Comparison of ENCODE assay signal across 10 cellular contexts in genomic region chr6:135008072-135008940, GRCh38. TPM values are rescaled to one million over a fixed set of nuclear protein-coding genes. Genes with fewer than 3 reads are reported as not detected.
DNase-seq lines count a peak whose midpoint lies in the region; ATAC-seq, FAIRE-seq and TF ChIP-seq lines count a peak whose summit lies in the region.
"Had no signal": no experiment of that assay in that cellular context is flagged by ENCODE, and none has a peak within 500 bp of the region (broad histone marks: within the 10 kb centered on the region; RNA-seq: fewer than 3 reads in every experiment).

No MANE protein-coding gene starts in this region.

- H3K9me3 ChIP-seq in K562 (replicated peaks; ENCODE audit: control insufficient read depth, insufficient read depth, low read depth, low read length), result no peaks in the 10 kb centered on the region

- POLR2A ChIA-PET in K562 (lab: Yijun Ruan, JAX), result interaction anchor here (0.9 to 1.9 kb wide), 3 partner anchors 10 to 175 kb away, joined by 3 to 6 read pairs (median 6); no protein-coding TSS in a partner anchor

- FAIRE-seq in K562 (lab: Jason Lieb, UNC), result no peak

- no peak overlapping the region for H3K9ac ChIP-seq in K562 (ENCODE audit: insufficient read depth in 1 of 2, low read depth in 2 of 2, low read length in 2 of 2)

- H3K27ac ChIP-seq in K562 (ENCODE audit: extremely low read depth, low read depth, low read length), result peak overlapping the region; percentile 19; the same call in 1 of the 3 replicates

- H2AFZ ChIP-seq in K562 (ENCODE audit: low read depth, low read length), result no peak overlapping the region

- H4K20me1 ChIP-seq in K562 (replicated peaks; ENCODE audit: control insufficient read depth, insufficient read depth, low read length), result no peaks in the 10 kb centered on the region

- no peak for TF ChIP-seq EP300 in K562 (IDR thresholded peaks at IDR 0.05; ENCODE audit: low read length)

- TF ChIP-seq CTCF in K562 (IDR thresholded peaks at IDR 0.05 in 2 of 3, conservative IDR thresholded peaks at IDR 0.05 in 1 of 3; ENCODE audit: insufficient read depth in 2 of 3, low read depth in 1 of 3, low read length in 3 of 3), result no peak

- CTCF ChIA-PET in K562 (lab: Yijun Ruan, JAX; ENCODE audit: low intra/inter-chr PET ratio), result no interaction called here

- H3K79me2 ChIP-seq in K562 (ENCODE audit: control insufficient read depth, insufficient read depth, low read length), result peaks cover 49% of the 10 kb centered on the region

- H3K36me3 ChIP-seq in K562 (ENCODE audit: control insufficient read depth, insufficient read depth, low read length), result peaks cover 32% of the 10 kb centered on the region; the same call in 2 of the 3 replicates

- DNase-seq in K562 (ENCODE audit: extremely low read depth in 1 of 4, low spot score in 3 of 4) (no peak), T1000 (lab: John Stamatoyannopoulos, UW) (no peak), erythroblast (lab: John Stamatoyannopoulos, UW) (no peak), cerebellum (ENCODE audit: low spot score) (no peak)
- DNase-seq in stimulated activated naive CD4-positive, alpha-beta T cell (lab: John Stamatoyannopoulos, UW), result no peak
- DNase-seq: aorta, NCI-H1092 had no signal

- TF ChIP-seq POLR2A in K562 (conservative IDR thresholded peaks at IDR 0.05) (no peak), erythroblast (IDR thresholded peaks at IDR 0.05; ENCODE audit: low read length) (no peak)

- WGBS in K562 (ENCODE audit: insufficient coverage, low coverage, missing lambda C conversion rate), result 71% methylated on average over 6 of the region's 6 CpGs

- no peaks in the 10 kb centered on the region for H3K9me1 ChIP-seq in K562 (ENCODE audit: control insufficient read depth, insufficient read depth, low read length)

- intact Hi-C loops in K562 (cut with micrococcal nuclease), result loop anchor here (10.0 kb wide), 1 partner anchor 76 kb away; no protein-coding TSS in a partner anchor

- ATAC-seq in GM18499 (IDR thresholded peaks at IDR 0.05; ENCODE audit: insufficient read depth, unreplicated experiment) (peak; percentile 68), GM19467 (IDR thresholded peaks at IDR 0.05; ENCODE audit: unreplicated experiment) (peak; percentile 90), HG03103 (IDR thresholded peaks at IDR 0.05; ENCODE audit: low read depth, unreplicated experiment) (peak; percentile 86), K562 (peak; percentile 16; the same call in 1 of the 3 replicates)

- no peak overlapping the region for H3K4me2 ChIP-seq in K562 (ENCODE audit: insufficient read depth, low read length)

- H3K4me1 ChIP-seq in K562 (replicated peaks in 1 of 2; ENCODE audit: control insufficient read depth in 2 of 2, insufficient read depth in 2 of 2, low read length in 2 of 2), result peaks cover 8 to 18% of the 10 kb centered on the region in 2 experiments; a peak in 3 of 5 replicates

- in situ Hi-C loops in K562 (cut with MboI), result no loop called here

- no peaks in the 10 kb centered on the region for H3K27me3 ChIP-seq in K562 (ENCODE audit: control insufficient read depth in 2 of 2, insufficient read depth in 2 of 2, low read length in 2 of 2)

- no peak overlapping the region for H3K4me3 ChIP-seq in K562

- BruUV-seq in K562 (replicated peaks; lab: Mats Ljungman, UMichigan), result no TSS peak

- TF ChIP-seq RAD21 in K562 (CRISPR knock-in tag; conservative IDR thresholded peaks at IDR 0.05 in 1 of 2, IDR thresholded peaks at IDR 0.05 in 1 of 2), result no peak

TF ChIP-seq in K562, 482 proteins besides CTCF, POLR2A, EP300 and RAD21 (continues in another document):
- TF ChIP-seq CEBPB (tag; IDR thresholded peaks at IDR 0.05), result no peak
- TF ChIP-seq, protein P1, sequence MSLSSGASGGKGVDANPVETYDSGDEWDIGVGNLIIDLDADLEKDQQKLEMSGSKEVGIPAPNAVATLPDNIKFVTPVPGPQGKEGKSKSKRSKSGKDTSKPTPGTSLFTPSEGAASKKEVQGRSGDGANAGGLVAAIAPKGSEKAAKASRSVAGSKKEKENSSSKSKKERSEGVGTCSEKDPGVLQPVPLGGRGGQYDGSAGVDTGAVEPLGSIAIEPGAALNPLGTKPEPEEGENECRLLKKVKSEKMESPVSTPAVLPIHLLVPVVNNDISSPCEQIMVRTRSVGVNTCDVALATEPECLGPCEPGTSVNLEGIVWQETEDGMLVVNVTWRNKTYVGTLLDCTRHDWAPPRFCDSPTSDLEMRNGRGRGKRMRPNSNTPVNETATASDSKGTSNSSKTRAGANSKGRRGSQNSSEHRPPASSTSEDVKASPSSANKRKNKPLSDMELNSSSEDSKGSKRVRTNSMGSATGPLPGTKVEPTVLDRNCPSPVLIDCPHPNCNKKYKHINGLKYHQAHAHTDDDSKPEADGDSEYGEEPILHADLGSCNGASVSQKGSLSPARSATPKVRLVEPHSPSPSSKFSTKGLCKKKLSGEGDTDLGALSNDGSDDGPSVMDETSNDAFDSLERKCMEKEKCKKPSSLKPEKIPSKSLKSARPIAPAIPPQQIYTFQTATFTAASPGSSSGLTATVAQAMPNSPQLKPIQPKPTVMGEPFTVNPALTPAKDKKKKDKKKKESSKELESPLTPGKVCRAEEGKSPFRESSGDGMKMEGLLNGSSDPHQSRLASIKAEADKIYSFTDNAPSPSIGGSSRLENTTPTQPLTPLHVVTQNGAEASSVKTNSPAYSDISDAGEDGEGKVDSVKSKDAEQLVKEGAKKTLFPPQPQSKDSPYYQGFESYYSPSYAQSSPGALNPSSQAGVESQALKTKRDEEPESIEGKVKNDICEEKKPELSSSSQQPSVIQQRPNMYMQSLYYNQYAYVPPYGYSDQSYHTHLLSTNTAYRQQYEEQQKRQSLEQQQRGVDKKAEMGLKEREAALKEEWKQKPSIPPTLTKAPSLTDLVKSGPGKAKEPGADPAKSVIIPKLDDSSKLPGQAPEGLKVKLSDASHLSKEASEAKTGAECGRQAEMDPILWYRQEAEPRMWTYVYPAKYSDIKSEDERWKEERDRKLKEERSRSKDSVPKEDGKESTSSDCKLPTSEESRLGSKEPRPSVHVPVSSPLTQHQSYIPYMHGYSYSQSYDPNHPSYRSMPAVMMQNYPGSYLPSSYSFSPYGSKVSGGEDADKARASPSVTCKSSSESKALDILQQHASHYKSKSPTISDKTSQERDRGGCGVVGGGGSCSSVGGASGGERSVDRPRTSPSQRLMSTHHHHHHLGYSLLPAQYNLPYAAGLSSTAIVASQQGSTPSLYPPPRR (CRISPR knock-in tag; IDR thresholded peaks at IDR 0.05; ENCODE audit: borderline replicate concordance), result no peak
- no peak for TF ChIP-seq KLF10 (CRISPR knock-in tag; IDR thresholded peaks at IDR 0.05)
- no peak for TF ChIP-seq TAL1 (IDR thresholded peaks at IDR 0.05)
- no peak for TF ChIP-seq NFIX (CRISPR knock-in tag; IDR thresholded peaks at IDR 0.05; ENCODE audit: low read depth)
- TF ChIP-seq ZNF699 (CRISPR knock-in tag; IDR thresholded peaks at IDR 0.05; ENCODE audit: insufficient replicate concordance), result no peak
- TF ChIP-seq POLR3G (IDR thresholded peaks at IDR 0.05; ENCODE audit: extremely low read depth, insufficient read length, insufficient replicate concordance), result no peak
- no peak for TF ChIP-seq SRSF7 (optimal IDR thresholded peaks at IDR 0.05; ENCODE audit: low read depth, low read length)
- TF ChIP-seq MTA1 (IDR thresholded peaks at IDR 0.05; ENCODE audit: borderline replicate concordance), result no peak
- TF ChIP-seq ATF7 (IDR thresholded peaks at IDR 0.05), result no peak

RNA-seq across cellular contexts. Expression of gene HBS1L, which starts 46.3 kb away (rescaled TPM):
- 82.7 and 242 TPM in 2 replicates for total RNA-seq in K562 (2011; cell fraction: chromatin; rRNA removed; ENCODE audit: low replicate concordance)
- 27.5 and 35.5 TPM in 2 replicates for total RNA-seq in K562 (2011; cell fraction: nucleolus; rRNA removed)
- 68.2 and 121 TPM in 2 replicates for total RNA-seq in K562 (2011; cell fraction: nucleoplasm; rRNA removed)
- total RNA-seq in K562 (2014; rRNA removed) (133 and 145 TPM in 2 replicates), K562 (2014; rRNA removed; fragmentation: Illumina TruSeq; extraction: Trizol) (184 and 207 TPM in 2 replicates), K562 (2015; rRNA removed; fragmentation: Illumina TruSeq; extraction: Trizol) (161 and 170 TPM in 2 replicates), K562 (2021) (128 and 140 TPM in 2 replicates), cerebellum (77.2 TPM)
- polyA plus RNA-seq in K562 (2011; rRNA removed) (131 and 175 TPM in 2 replicates), K562 (2014; fragmentation: Illumina TruSeq; extraction: Trizol) (117 and 121 TPM in 2 replicates), K562 (2014; fragmentation: Nextera tagmentation; extraction: Ambion mirVana) (100 to 1,000 TPM; 101 to 199 TPM), K562 (2014; rRNA removed) (115 and 120 TPM in 2 replicates)
- 34.0 and 60.3 TPM in 2 replicates for polyA plus RNA-seq in K562 (2011; cell fraction: cytosol; rRNA removed)
- polyA plus RNA-seq in K562 (2011; cell fraction: nucleus; rRNA removed), result 57.7 and 92.5 TPM in 2 replicates
- polyA plus RNA-seq in K562 (2012), result 75.8 and 104 TPM in 2 replicates
- polyA minus RNA-seq in K562 (2011; rRNA and poly(A)+ RNA removed), result 345 and 377 TPM in 2 replicates
- 82.5 and 96.0 TPM in 2 replicates for polyA minus RNA-seq in K562 (2011; cell fraction: cytosol; rRNA and poly(A)+ RNA removed)
- 84.1 and 152 TPM in 2 replicates for polyA minus RNA-seq in K562 (2011; cell fraction: nucleus; rRNA and poly(A)+ RNA removed)

RNA-seq across cellular contexts. Expression of gene ALDH8A1, which starts 58.4 kb away (rescaled TPM):
- total RNA-seq in K562 (2011; cell fraction: chromatin; rRNA removed; ENCODE audit: low replicate concordance), result 0.55 and 0.74 TPM in 2 replicates
- total RNA-seq in K562 (2011; cell fraction: nucleolus; rRNA removed), result not detected in 2 replicates
- total RNA-seq in K562 (2011; cell fraction: nucleoplasm; rRNA removed), result 0.76 TPM in 1 of 2 replicates, not detected in the other
- 0.04 and 0.05 TPM in 2 replicates for total RNA-seq in K562 (2014; rRNA removed)
- total RNA-seq in K562 (2014; rRNA removed; fragmentation: Illumina TruSeq; extraction: Trizol), result 0.04 TPM in 1 of 2 replicates, not detected in the other
- 0.18 and 0.19 TPM in 2 replicates for total RNA-seq in K562 (2015; rRNA removed; fragmentation: Illumina TruSeq; extraction: Trizol)
- total RNA-seq in K562 (2021), result 0.16 and 0.18 TPM in 2 replicates
- 0.03 and 0.08 TPM in 2 replicates for polyA plus RNA-seq in K562 (2011; rRNA removed)
- 0.01 and 0.06 TPM in 2 replicates for polyA plus RNA-seq in K562 (2011; cell fraction: cytosol; rRNA removed)
- 0.21 TPM in 1 of 2 replicates, not detected in the other for polyA plus RNA-seq in K562 (2011; cell fraction: nucleus; rRNA removed)
- polyA plus RNA-seq in K562 (2012), result 0.04 and 0.05 TPM in 2 replicates
- 0.08 TPM in 1 of 2 replicates, not detected in the other for polyA plus RNA-seq in K562 (2014; fragmentation: Illumina TruSeq; extraction: Trizol)
- polyA plus RNA-seq in K562 (2014; fragmentation: Nextera tagmentation; extraction: Ambion mirVana), result under 1 TPM in 1 of 2 experiments, not detected in 1; 0.03 TPM
- polyA plus RNA-seq in K562 (2014; rRNA removed), result 0.03 TPM in 2 replicates
- polyA minus RNA-seq in K562 (2011; rRNA and poly(A)+ RNA removed), result 0.15 TPM in 1 of 2 replicates, not detected in the other
- not detected in 2 replicates for polyA minus RNA-seq in K562 (2011; cell fraction: cytosol; rRNA and poly(A)+ RNA removed)
- polyA minus RNA-seq in K562 (2011; cell fraction: nucleus; rRNA and poly(A)+ RNA removed), result 0.78 TPM in 1 of 2 replicates, not detected in the other
- 5.9 TPM for total RNA-seq in cerebellum

Comparison
In these comparisons a context has a peak if more than half of its experiments do, and no peak if none do; other contexts are left out.
1. ATAC-seq: peak in every context shown above with its lines; median percentile 90 in GM19467; 86 in HG03103; 68 in GM18499; 16 in K562.